14 cellular contexts compared by ENCODE assay signal in genomic region chr11:10381730-10382129, GRCh38.
A peak's percentile ranks its signal among the peaks of the same experiment; 100 is the strongest.
DNase-seq lines count a peak whose midpoint lies in the region; ATAC-seq, FAIRE-seq and TF ChIP-seq lines count a peak whose summit lies in the region.
"Had no signal": no experiment of that assay in that cellular context is flagged by ENCODE, and none has a peak within 500 bp of the region (broad histone marks: within the 10 kb centered on the region; RNA-seq: fewer than 3 reads in every experiment).

No MANE protein-coding gene starts in this region.

- H3F3A ChIP-seq in GM23248 (ENCODE audit: insufficient read depth) = peaks cover 60% of the 10 kb centered on the region

- H2AFZ ChIP-seq in GM23248 (no peak overlapping the region), astrocyte (ENCODE audit: low read depth, low read length) (no peak overlapping the region)

- H3K79me2 ChIP-seq in GM23248 (ENCODE audit: insufficient read depth) (no peaks in the 10 kb centered on the region), astrocyte (ENCODE audit: insufficient read depth, low read length) (no peaks in the 10 kb centered on the region)

- H3K36me3 ChIP-seq in GM23248 (ENCODE audit: low read depth) (no peaks in the 10 kb centered on the region), astrocyte (ENCODE audit: insufficient read depth, low read length) (no peaks in the 10 kb centered on the region)
- H3K36me3 ChIP-seq: SJSA1 had no signal

- no peaks in the 10 kb centered on the region for H3K9me3 ChIP-seq in GM23248 (ENCODE audit: low read depth)
- no peaks in the 10 kb centered on the region for H3K9me3 ChIP-seq in astrocyte (ENCODE audit: insufficient read depth, low read depth, low read length)
- H3K9me3 ChIP-seq: SJSA1 had no signal

- H3K4me3 ChIP-seq in GM23248 (no peak overlapping the region), astrocyte (ENCODE audit: insufficient read depth, low read depth, low read length) (no peak overlapping the region), fibroblast of mammary gland (ENCODE audit: control insufficient read depth, low read depth, low read length) (no peak overlapping the region)
- H3K4me3 ChIP-seq: SJSA1 had no signal

- H3K27ac ChIP-seq in GM23248 (peak overlapping the region; percentile 88), astrocyte (ENCODE audit: low read depth, low read length) (no peak overlapping the region)
- H3K27ac ChIP-seq: SJSA1 had no signal

- ATAC-seq in activated naive CD8-positive, alpha-beta T cell treated with anti-CD3 and anti-CD28 coated beads, Interleukin-2, amount 50 U/mL, for 24 hours = no peak

- H3K27me3 ChIP-seq in GM23248 (replicated peaks; ENCODE audit: insufficient read depth) (no peaks in the 10 kb centered on the region), astrocyte (ENCODE audit: insufficient read depth, low read length) (peaks cover 2% of the 10 kb centered on the region)
- H3K27me3 ChIP-seq: SJSA1 had no signal

- H3K9me2 ChIP-seq in GM23248 (ENCODE audit: insufficient read depth) = no peaks in the 10 kb centered on the region

- H3K4me1 ChIP-seq in GM23248 (ENCODE audit: insufficient read depth) (peaks cover 62% of the 10 kb centered on the region), astrocyte (ENCODE audit: insufficient read depth, low read length) (peaks cover 10% of the 10 kb centered on the region)
- H3K4me1 ChIP-seq: SJSA1 had no signal

- H3K4me1 Mint-ChIP-seq in astrocyte (ENCODE audit: low read depth, unreplicated experiment) (peaks cover 4% of the 10 kb centered on the region), osteocyte (ENCODE audit: unreplicated experiment) (peaks cover 19% of the 10 kb centered on the region), type B pancreatic cell (ENCODE audit: unreplicated experiment) (peaks cover 7% of the 10 kb centered on the region)
- H3K4me1 Mint-ChIP-seq in activated naive CD8-positive, alpha-beta T cell treated with anti-CD3 and anti-CD28 coated beads, Interleukin-2, amount 50 U/mL, for 24 hours = no peaks in the 10 kb centered on the region
- H3K4me1 Mint-ChIP-seq: B cell had no signal

- peak; percentile 82 for FAIRE-seq in astrocyte (lab: Jason Lieb, UNC)

- H4K20me1 ChIP-seq in GM23248 (ENCODE audit: insufficient read depth) (no peaks in the 10 kb centered on the region), astrocyte (ENCODE audit: insufficient read depth, low read length) (no peaks in the 10 kb centered on the region)

- no peak overlapping the region for H3K4me3 Mint-ChIP-seq in astrocyte (ENCODE audit: unreplicated experiment)
- H3K4me3 Mint-ChIP-seq in osteocyte (ENCODE audit: unreplicated experiment) = no peak overlapping the region
- no peak overlapping the region for H3K4me3 Mint-ChIP-seq in activated naive CD8-positive, alpha-beta T cell treated with anti-CD3 and anti-CD28 coated beads, Interleukin-2, amount 50 U/mL, for 24 hours
- no peak overlapping the region for H3K4me3 Mint-ChIP-seq in type B pancreatic cell
- H3K4me3 Mint-ChIP-seq: B cell; CD4-positive, alpha-beta T cell had no signal

- in situ Hi-C loops in GM23248 (cut with MboI) = no loop called here

- DNase-seq in GM23248 (peak; percentile 50), astrocyte (ENCODE audit: low read depth) (peak; percentile 74), fibroblast of mammary gland (ENCODE audit: low read depth) (peak; percentile 47), osteocyte (ENCODE audit: extremely low spot score, unreplicated experiment) (no peak), NCI-H2029 (lab: John Stamatoyannopoulos, UW) (no peak), LoVo (ENCODE audit: low spot score) (no peak), type B pancreatic cell (ENCODE audit: extremely low spot score, unreplicated experiment) (no peak)
- no peak for DNase-seq in activated naive CD8-positive, alpha-beta T cell treated with anti-CD3 and anti-CD28 coated beads, Interleukin-2, amount 50 U/mL, for 24 hours
- DNase-seq: CD4-positive, alpha-beta T cell; NCI-H1417; NCI-H2029 treated with DMSO at 0.1 percent for 48 hours; NCI-H748 treated with DMSO at 0.1 percent for 48 hours had no signal

- H3K4me2 ChIP-seq in GM23248 (ENCODE audit: unreplicated experiment) = peak overlapping the region; percentile 37
- no peak overlapping the region for H3K4me2 ChIP-seq in astrocyte (ENCODE audit: low read length)

- H3K36me3 Mint-ChIP-seq in astrocyte (ENCODE audit: low read depth, unreplicated experiment) (peaks cover 3% of the 10 kb centered on the region), osteocyte (ENCODE audit: unreplicated experiment) (no peaks in the 10 kb centered on the region), type B pancreatic cell (no peaks in the 10 kb centered on the region)
- H3K36me3 Mint-ChIP-seq in activated naive CD8-positive, alpha-beta T cell treated with anti-CD3 and anti-CD28 coated beads, Interleukin-2, amount 50 U/mL, for 24 hours (ENCODE audit: low read depth) = no peaks in the 10 kb centered on the region

- no peak for TF ChIP-seq CTCF in astrocyte (IDR thresholded peaks at IDR 0.05; ENCODE audit: insufficient read depth, low read depth, low read length)
- TF ChIP-seq CTCF in fibroblast of mammary gland (conservative IDR thresholded peaks at IDR 0.05; ENCODE audit: control insufficient read depth, insufficient read depth, low read depth, low read length) = no peak
- TF ChIP-seq CTCF in osteocyte (IDR thresholded peaks at IDR 0.05) = no peak
- no peak for TF ChIP-seq CTCF in type B pancreatic cell (conservative IDR thresholded peaks at IDR 0.05)

- H3K9ac ChIP-seq in GM23248 (no peak overlapping the region), astrocyte (ENCODE audit: low read length) (no peak overlapping the region)

- H3K27me3 Mint-ChIP-seq in astrocyte (ENCODE audit: low read depth, unreplicated experiment) (peaks cover 9% of the 10 kb centered on the region), osteocyte (ENCODE audit: unreplicated experiment) (peaks cover 14% of the 10 kb centered on the region), type B pancreatic cell (no peaks in the 10 kb centered on the region)
- H3K27me3 Mint-ChIP-seq in activated naive CD8-positive, alpha-beta T cell treated with anti-CD3 and anti-CD28 coated beads, Interleukin-2, amount 50 U/mL, for 24 hours = peaks cover 14% of the 10 kb centered on the region

- H3K27ac Mint-ChIP-seq in astrocyte (ENCODE audit: unreplicated experiment) (no peak overlapping the region), osteocyte (ENCODE audit: unreplicated experiment) (peak overlapping the region; percentile 25), type B pancreatic cell (no peak overlapping the region)
- no peak overlapping the region for H3K27ac Mint-ChIP-seq in activated naive CD8-positive, alpha-beta T cell treated with anti-CD3 and anti-CD28 coated beads, Interleukin-2, amount 50 U/mL, for 24 hours
- H3K27ac Mint-ChIP-seq: B cell; CD4-positive, alpha-beta T cell had no signal

- H3K9me3 Mint-ChIP-seq in astrocyte (ENCODE audit: unreplicated experiment) (no peaks in the 10 kb centered on the region), osteocyte (ENCODE audit: unreplicated experiment) (no peaks in the 10 kb centered on the region), type B pancreatic cell (peaks cover 4% of the 10 kb centered on the region)
- H3K9me3 Mint-ChIP-seq in activated naive CD8-positive, alpha-beta T cell treated with anti-CD3 and anti-CD28 coated beads, Interleukin-2, amount 50 U/mL, for 24 hours = no peaks in the 10 kb centered on the region
- H3K9me3 Mint-ChIP-seq: CD4-positive, alpha-beta T cell had no signal

Comparison
In these comparisons a context has a peak if more than half of its experiments do, and no peak if none do; other contexts are left out.
1. DNase-seq: peak in GM23248 (single experiment), astrocyte (single experiment) and fibroblast of mammary gland (single experiment); none in osteocyte (single experiment), activated naive CD8-positive, alpha-beta T cell treated with anti-CD3 and anti-CD28 coated beads, Interleukin-2, amount 50 U/mL, for 24 hours (single experiment), NCI-H2029 (single experiment), LoVo (single experiment) and type B pancreatic cell (single experiment).